16 cellular contexts compared by ENCODE assay signal in the genomic region with DNA sequence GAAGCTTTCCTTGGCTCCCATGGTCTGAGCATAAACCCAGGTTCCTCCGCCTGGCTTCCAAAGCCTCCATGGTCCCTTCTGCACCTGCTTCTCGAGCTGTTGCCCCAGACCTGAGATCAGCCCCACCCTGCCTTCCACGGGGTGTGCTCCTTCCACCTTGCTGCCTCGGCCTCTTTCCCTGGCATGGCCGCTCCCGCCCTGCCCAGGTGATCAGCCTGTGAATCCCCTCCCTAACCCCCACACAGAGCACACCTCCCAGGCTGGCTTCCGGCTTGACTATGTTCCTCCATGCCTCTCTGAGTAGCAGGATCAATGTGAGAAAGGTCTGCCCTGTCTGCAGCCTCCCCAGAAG. TPM values are rescaled to one million over a fixed set of nuclear protein-coding genes. Genes with fewer than 3 reads are reported as not detected.
A peak's percentile ranks its signal among the peaks of the same experiment; 100 is the strongest.
DNase-seq lines count a peak whose midpoint lies in the region; ATAC-seq and TF ChIP-seq lines count a peak whose summit lies in the region.
"Had no signal": no experiment of that assay in that cellular context is flagged by ENCODE, and none has a peak within 500 bp of the region (broad histone marks: within the 10 kb centered on the region; RNA-seq: fewer than 3 reads in every experiment).

No MANE protein-coding gene starts in this region.

- POLR2A ChIA-PET in MCF 10A (lab: Yijun Ruan, JAX) = no interaction called here

- intact Hi-C loops in natural killer cell (cut with micrococcal nuclease) = no loop called here
- intact Hi-C loops in MCF 10A (cut with micrococcal nuclease) = no loop called here

- H3K27me3 Mint-ChIP-seq in natural killer cell (ENCODE audit: low read depth in 2 of 2) (no peaks in the 10 kb centered on the region), immature natural killer cell (ENCODE audit: low read depth in 3 of 3) (peaks cover 2 to 16% (median 11%) of the 10 kb centered on the region in 3 donors), nephron progenitor cell (ENCODE audit: low read depth, poor library complexity) (peaks cover 10% of the 10 kb centered on the region), MCF 10A (ENCODE audit: insufficient read depth, unreplicated experiment) (no peaks in the 10 kb centered on the region)
- no peaks in the 10 kb centered on the region for H3K27me3 Mint-ChIP-seq in natural killer cell treated with Interleukin-12 subunit alpha and Interleukin-12 subunit beta and Interleukin-15 and Interleukin-18, amount 100 ng/mL, for 72 hours

- CTCF ChIA-PET in MCF 10A (lab: Yijun Ruan, JAX) = interaction anchor here (0.6 kb wide), 2 partner anchors 201 to 362 kb away, joined by 3 read pairs; no protein-coding TSS in a partner anchor

- peak overlapping the region in 1 of 2 donors; percentile 52 for H3K27ac Mint-ChIP-seq in natural killer cell
- H3K27ac Mint-ChIP-seq in natural killer cell treated with Interleukin-12 subunit alpha and Interleukin-12 subunit beta and Interleukin-15 and Interleukin-18, amount 100 ng/mL, for 72 hours = no peak overlapping the region
- peak overlapping the region in 2 of 6 donors; percentile 27 to 28 for H3K27ac Mint-ChIP-seq in immature natural killer cell
- H3K27ac Mint-ChIP-seq in nephron progenitor cell = peak overlapping the region; percentile 25
- no peak overlapping the region for H3K27ac Mint-ChIP-seq in MCF 10A (ENCODE audit: low read depth, unreplicated experiment)
- H3K27ac Mint-ChIP-seq: activated naive CD8-positive, alpha-beta T cell treated with anti-CD3 and anti-CD28 coated beads, Interleukin-2, amount 10 ng/mL, durations not matched to agents 7 days and 5 days; activated T-cell treated with anti-CD3 and anti-CD28 coated beads, Interleukin-2, amount 50 U/mL, for 72 hours had no signal

- no peaks in the 10 kb centered on the region for H3K36me3 Mint-ChIP-seq in natural killer cell
- H3K36me3 Mint-ChIP-seq in natural killer cell treated with Interleukin-12 subunit alpha and Interleukin-12 subunit beta and Interleukin-15 and Interleukin-18, amount 100 ng/mL, for 72 hours = peaks cover 5% of the 10 kb centered on the region
- H3K36me3 Mint-ChIP-seq in immature natural killer cell = no peaks in the 10 kb centered on the region
- peaks cover 3% of the 10 kb centered on the region for H3K36me3 Mint-ChIP-seq in nephron progenitor cell (ENCODE audit: low read depth)
- H3K36me3 Mint-ChIP-seq in MCF 10A (ENCODE audit: insufficient read depth, unreplicated experiment) = peaks cover 10% of the 10 kb centered on the region

- no peak for ATAC-seq in natural killer cell
- ATAC-seq in natural killer cell treated with Interleukin-12 subunit alpha and Interleukin-12 subunit beta and Interleukin-15 and Interleukin-18, amount 100 ng/mL, for 72 hours = no peak
- no peak for ATAC-seq in GM19452 (IDR thresholded peaks at IDR 0.05; ENCODE audit: unreplicated experiment)
- ATAC-seq: activated T-cell treated with anti-CD3 and anti-CD28 coated beads, Interleukin-2, amount 50 U/mL, for 72 hours had no signal

- TF ChIP-seq CTCF in natural killer cell (IDR thresholded peaks at IDR 0.05) (no peak), nephron progenitor cell (IDR thresholded peaks at IDR 0.05) (no peak), MCF 10A (IDR thresholded peaks at IDR 0.05; ENCODE audit: unreplicated experiment) (no peak)

- peaks cover 14 to 22% of the 10 kb centered on the region in 2 donors for H3K4me1 Mint-ChIP-seq in natural killer cell
- peaks cover 18 to 21% of the 10 kb centered on the region in 2 donors for H3K4me1 Mint-ChIP-seq in natural killer cell treated with Interleukin-12 subunit alpha and Interleukin-12 subunit beta and Interleukin-15 and Interleukin-18, amount 100 ng/mL, for 72 hours (ENCODE audit: low read depth in 2 of 2)
- peaks cover 21 to 22% of the 10 kb centered on the region in 2 donors for H3K4me1 Mint-ChIP-seq in immature natural killer cell
- H3K4me1 Mint-ChIP-seq in nephron progenitor cell = peaks cover 30% of the 10 kb centered on the region
- H3K4me1 Mint-ChIP-seq in MCF 10A (ENCODE audit: insufficient read depth, unreplicated experiment) = peaks cover 16% of the 10 kb centered on the region

- peak overlapping the region; percentile 70 for H3K4me3 Mint-ChIP-seq in natural killer cell
- no peak overlapping the region for H3K4me3 Mint-ChIP-seq in natural killer cell treated with Interleukin-12 subunit alpha and Interleukin-12 subunit beta and Interleukin-15 and Interleukin-18, amount 100 ng/mL, for 72 hours
- H3K4me3 Mint-ChIP-seq in immature natural killer cell = peak overlapping the region in 3 of 5 donors; percentile 45 to 47 (median 46)
- no peak overlapping the region for H3K4me3 Mint-ChIP-seq in nephron progenitor cell
- no peak overlapping the region for H3K4me3 Mint-ChIP-seq in MCF 10A (ENCODE audit: unreplicated experiment)
- H3K4me3 Mint-ChIP-seq: activated naive CD8-positive, alpha-beta T cell treated with anti-CD3 and anti-CD28 coated beads, Interleukin-2, amount 10 ng/mL, durations not matched to agents 7 days and 5 days had no signal

- no peak for DNase-seq in natural killer cell
- no peak for DNase-seq in natural killer cell treated with Interleukin-12 subunit alpha and Interleukin-12 subunit beta and Interleukin-15 and Interleukin-18, amount 100 ng/mL, for 72 hours (ENCODE audit: low spot score)
- DNase-seq in immature natural killer cell = no peak
- no peak for DNase-seq in nephron progenitor cell
- DNase-seq in NCI-H2171 (lab: John Stamatoyannopoulos, UW) = no peak
- DNase-seq in stimulated activated naive CD4-positive, alpha-beta T cell treated with Interleukin-2 at 50 U/mL for 16 hours (lab: John Stamatoyannopoulos, UW) = no peak
- DNase-seq in MCF 10A (ENCODE audit: unreplicated experiment) = no peak
- DNase-seq: ACHN; activated naive CD8-positive, alpha-beta T cell treated with anti-CD3 and anti-CD28 coated beads, Interleukin-2, amount 10 ng/mL, durations not matched to agents 7 days and 5 days; activated T-cell treated with anti-CD3 and anti-CD28 coated beads, Interleukin-2, amount 50 U/mL, for 72 hours; EL; GOT3; NCI-H1092 treated with DMSO at 0.1 percent for 48 hours; NCI-H2081 treated with DMSO at 0.1 percent for 48 hours; NCI-H510A treated with DMSO at 0.1 percent for 48 hours had no signal

- H3K9me3 Mint-ChIP-seq in natural killer cell = no peaks in the 10 kb centered on the region
- H3K9me3 Mint-ChIP-seq in natural killer cell treated with Interleukin-12 subunit alpha and Interleukin-12 subunit beta and Interleukin-15 and Interleukin-18, amount 100 ng/mL, for 72 hours = no peaks in the 10 kb centered on the region
- H3K9me3 Mint-ChIP-seq in immature natural killer cell = no peaks in the 10 kb centered on the region
- H3K9me3 Mint-ChIP-seq in nephron progenitor cell = no peaks in the 10 kb centered on the region
- H3K9me3 Mint-ChIP-seq in MCF 10A (ENCODE audit: unreplicated experiment) = no peaks in the 10 kb centered on the region
- H3K9me3 Mint-ChIP-seq: activated naive CD8-positive, alpha-beta T cell treated with anti-CD3 and anti-CD28 coated beads, Interleukin-2, amount 10 ng/mL, durations not matched to agents 7 days and 5 days; activated T-cell treated with anti-CD3 and anti-CD28 coated beads, Interleukin-2, amount 50 U/mL, for 72 hours had no signal

- no TSS peak for BruUV-seq in MCF 10A (replicated peaks; lab: Mats Ljungman, UMichigan)

RNA-seq across cellular contexts. Expression of a gene that starts 2.7 kb away (rescaled TPM):
- 100 to 1,000 TPM; 148 to 176 (median 149) TPM for total RNA-seq in natural killer cell
- total RNA-seq in natural killer cell treated with Interleukin-12 subunit alpha and Interleukin-12 subunit beta and Interleukin-15 and Interleukin-18, amount 100 ng/mL, for 72 hours = 100 to 1,000 TPM; 188 to 189 TPM
- 10 to 100 TPM; 18.2 to 48.4 (median 29.8) TPM for polyA plus RNA-seq in immature natural killer cell
- total RNA-seq in MCF 10A (2022) = 87.2 and 95.7 TPM in 2 replicates

Comparison
In these comparisons a context has a peak if more than half of its experiments do, and no peak if none do; other contexts are left out.
1. H3K4me3 Mint-ChIP-seq: peak in natural killer cell (single experiment) and immature natural killer cell (3 of 5); none in natural killer cell treated with Interleukin-12 subunit alpha and Interleukin-12 subunit beta and Interleukin-15 and Interleukin-18, amount 100 ng/mL, for 72 hours (single experiment), nephron progenitor cell (single experiment) and MCF 10A (single experiment).